In genomic region chr7:102469972-102470825, GRCh38 we compare ENCODE assay signal across 1 cellular context.
TF ChIP-seq lines count a peak whose summit lies in the region.

No MANE protein-coding gene starts in this region.

TF ChIP-seq in GM12878, 131 proteins besides CTCF, POLR2A, EP300 and RAD21:
- TF ChIP-seq USF1 (IDR thresholded peaks at IDR 0.05; ENCODE audit: borderline replicate concordance, extremely low read length, insufficient read depth, low read depth, low read length) (peak; percentile 32), ATF3 (IDR thresholded peaks at IDR 0.05; ENCODE audit: borderline replicate concordance, extremely low read depth, low read depth, low read length) (no peak), TARDBP (IDR thresholded peaks at IDR 0.05; ENCODE audit: borderline replicate concordance) (no peak), ZSCAN29 (IDR thresholded peaks at IDR 0.05) (no peak), TAF1 (IDR thresholded peaks at IDR 0.05; ENCODE audit: borderline replicate concordance, low read depth, low read length) (no peak)
